ENCODE assay signal across 21 cellular contexts in the genomic region with DNA sequence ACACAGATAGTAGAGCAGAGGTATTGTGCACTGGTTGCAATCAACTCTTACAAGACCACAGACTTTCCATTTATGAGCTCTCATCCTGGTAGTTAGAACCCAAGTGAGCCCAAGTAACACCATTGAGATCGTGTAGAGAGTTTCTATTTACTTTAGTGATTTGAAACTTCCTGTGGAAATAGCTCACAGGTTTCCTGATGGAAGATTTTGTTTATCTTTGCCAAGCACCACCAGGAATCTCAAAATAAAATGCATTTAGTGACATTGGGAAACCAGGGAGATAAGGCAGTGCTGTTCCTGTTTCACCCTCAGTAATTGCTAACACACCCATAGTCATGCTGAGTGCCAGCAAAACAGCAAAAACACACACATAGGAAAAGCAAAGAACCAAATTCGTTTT.
DNase-seq lines count a peak whose midpoint lies in the region; ATAC-seq and TF ChIP-seq lines count a peak whose summit lies in the region.
"Had no signal": no experiment of that assay in that cellular context is flagged by ENCODE, and none has a peak within 500 bp of the region (broad histone marks: within the 10 kb centered on the region; RNA-seq: fewer than 3 reads in every experiment).

No MANE protein-coding gene starts in this region.

- peak overlapping the region; percentile 40 for H3K56ac ChIP-seq in mesendoderm (ENCODE audit: low read length)

- no peak for ATAC-seq in HG03095 (IDR thresholded peaks at IDR 0.05; ENCODE audit: unreplicated experiment)
- ATAC-seq in GM21381 (IDR thresholded peaks at IDR 0.05; ENCODE audit: unreplicated experiment), result no peak
- ATAC-seq: GM12878, mucosa of descending colon, PC-3 had no signal

- no peak overlapping the region for H2BK15ac ChIP-seq in mesendoderm (replicated peaks; ENCODE audit: low read depth)

- peaks cover 36% of the 10 kb centered on the region for H3K4me1 ChIP-seq in HUES48 (ENCODE audit: control insufficient read depth, insufficient read depth, low read length)
- H3K4me1 ChIP-seq in mesendoderm (ENCODE audit: control insufficient read depth, low read depth, low read length), result peaks cover 12% of the 10 kb centered on the region

- H2AK5ac ChIP-seq in mesendoderm (ENCODE audit: low read length), result no peak overlapping the region

- H3K9ac ChIP-seq in HUES48 (ENCODE audit: low read depth, low read length) (no peak overlapping the region), mesendoderm (ENCODE audit: low read length) (no peak overlapping the region)

- no peaks in the 10 kb centered on the region for H3K27me3 Mint-ChIP-seq in mesothelial cell of epicardium (ENCODE audit: low read depth)

- peaks cover 84% of the 10 kb centered on the region for H3K36me3 ChIP-seq in HUES48 (ENCODE audit: control insufficient read depth, insufficient read depth, low read length)
- no peaks in the 10 kb centered on the region for H3K36me3 ChIP-seq in mesendoderm (ENCODE audit: control insufficient read depth, insufficient read depth, low read length)
- H3K36me3 ChIP-seq: MG63 had no signal

- no peaks in the 10 kb centered on the region for H3K79me2 ChIP-seq in mesendoderm (ENCODE audit: control insufficient read depth, insufficient read depth, low read length)

- H3K4me2 ChIP-seq in mesendoderm (ENCODE audit: low read length), result no peak overlapping the region

- no peaks in the 10 kb centered on the region for H3K36me3 Mint-ChIP-seq in mesothelial cell of epicardium

- TF ChIP-seq CTCF in fibroblast of pulmonary artery (IDR thresholded peaks at IDR 0.05; ENCODE audit: low read length, missing control alignments) (no peak), mesothelial cell of epicardium (IDR thresholded peaks at IDR 0.05; ENCODE audit: unreplicated experiment) (no peak)

- H3K27me3 ChIP-seq in HUES48 (ENCODE audit: control insufficient read depth, insufficient read depth, low read length), result no peaks in the 10 kb centered on the region
- no peaks in the 10 kb centered on the region for H3K27me3 ChIP-seq in mesendoderm (ENCODE audit: insufficient read depth, low read length, poor library complexity)

- H3K4ac ChIP-seq in mesendoderm (ENCODE audit: low read depth, low read length), result no peak overlapping the region

- DNase-seq in A172 (ENCODE audit: low spot score) (peak; percentile 4), fibroblast of pulmonary artery (ENCODE audit: low read depth) (peak; percentile 44), mesendoderm (peak; percentile 89), mesothelial cell of epicardium (ENCODE audit: low spot score in 2 of 2, unreplicated experiment in 2 of 2) (no peak), head of caudate nucleus (no peak)
- DNase-seq: activated CD4-positive, alpha-beta T cell treated with anti-CD3 and anti-CD28 coated beads for 48 hours; activated effector memory CD4-positive, alpha-beta T cell treated with anti-CD3 and anti-CD28 coated beads, Interleukin-2, amount 50 U/mL, for 16 hours; amniotic stem cell; central memory CD4-positive, alpha-beta T cell; DMS 273 treated with DMSO at 0.1 percent for 48 hours; H7; hypothalamus; MG63; mucosa of descending colon; NCI-H146; NCI-H345; PC-3 had no signal

- intact Hi-C loops in head of caudate nucleus (cut with DNase I), result no loop called here

- peak overlapping the region; percentile 67 for H2BK120ac ChIP-seq in mesendoderm (ENCODE audit: low read depth, low read length)

- WGBS in mesendoderm (ENCODE audit: extremely low coverage, insufficient coverage, low lambda C conversion rate), result no CpG with 5 or more reads among the region's 2 CpGs

- H3K4me3 ChIP-seq in HUES48 (ENCODE audit: low read depth, low read length), result no peak overlapping the region
- no peak overlapping the region for H3K4me3 ChIP-seq in fibroblast of pulmonary artery (replicated peaks; ENCODE audit: low read depth, low read length)
- no peak overlapping the region for H3K4me3 ChIP-seq in mesendoderm (ENCODE audit: low read length)
- H3K4me3 ChIP-seq: GM12878, MG63, mucosa of descending colon had no signal

- H3K27ac Mint-ChIP-seq in mesothelial cell of epicardium, result no peak overlapping the region

- no peak overlapping the region for H4K8ac ChIP-seq in mesendoderm (ENCODE audit: low read depth, low read length)

- no peak overlapping the region for H4K5ac ChIP-seq in mesendoderm (ENCODE audit: low read length)

- no peak overlapping the region for H3K4me3 Mint-ChIP-seq in mesothelial cell of epicardium

- H2BK5ac ChIP-seq in mesendoderm (ENCODE audit: low read length), result no peak overlapping the region

- no peaks in the 10 kb centered on the region for H3K9me3 ChIP-seq in HUES48 (ENCODE audit: control insufficient read depth, insufficient read depth, low read length)
- H3K9me3 ChIP-seq: MG63, mucosa of descending colon had no signal

- peaks cover 15% of the 10 kb centered on the region for H3K4me1 Mint-ChIP-seq in mesothelial cell of epicardium

- H3K18ac ChIP-seq in mesendoderm (ENCODE audit: low read length), result no peak overlapping the region

- no peak overlapping the region for H3K23ac ChIP-seq in mesendoderm (ENCODE audit: low read length)

- H3K9me3 Mint-ChIP-seq in mesothelial cell of epicardium, result no peaks in the 10 kb centered on the region

- peak overlapping the region; percentile 2 for H3K27ac ChIP-seq in HUES48 (ENCODE audit: low read depth, low read length)
- H3K27ac ChIP-seq in mesendoderm (ENCODE audit: low read depth, low read length), result peak overlapping the region; percentile 68

- H3K79me1 ChIP-seq in mesendoderm (ENCODE audit: low read length), result no peaks in the 10 kb centered on the region

Comparison
In these comparisons a context has a peak if more than half of its experiments do, and no peak if none do; other contexts are left out.
1. DNase-seq: peak in A172 (single experiment), fibroblast of pulmonary artery (single experiment) and mesendoderm (single experiment); none in mesothelial cell of epicardium (0 of 2) and head of caudate nucleus (0 of 42).